Comparison of ENCODE assay signal across 26 cellular contexts in genomic region chr22:29458551-29458950, GRCh38. TPM values are rescaled to one million over a fixed set of nuclear protein-coding genes. Genes with fewer than 3 reads are reported as not detected.
"Had no signal": no experiment of that assay in that cellular context is flagged by ENCODE, and none has a peak within 500 bp of the region (broad histone marks: within the 10 kb centered on the region; RNA-seq: fewer than 3 reads in every experiment).

No MANE protein-coding gene starts in this region.

- H3K9me3 Mint-ChIP-seq: activated B cell treated with CpG ODN at 0.5 μM for 24 hours; activated CD8-positive, alpha-beta T cell treated with anti-CD3 and anti-CD28 coated beads for 36 hours; activated T-cell treated with anti-CD3 and anti-CD28 coated beads, Interleukin-2, amount 50 U/mL, for 4 hours; activated T-helper 17 cell treated with anti-CD3 and anti-CD28 coated beads, Interleukin-2, amount 50 U/mL, for 72 hours; dendritic cell treated with granulocyte-macrophage colony-stimulating factor and Interleukin-4, amounts not matched to agents 40 ng/mL and 50 ng/mL, for 4 days; immature natural killer cell; naive B cell; nephron progenitor cell had no signal

- H3K27ac Mint-ChIP-seq: activated B cell treated with CpG ODN at 0.5 μM for 24 hours; activated CD8-positive, alpha-beta T cell treated with anti-CD3 and anti-CD28 coated beads for 36 hours; activated T-helper 17 cell treated with anti-CD3 and anti-CD28 coated beads, Interleukin-2, amount 50 U/mL, for 72 hours; dendritic cell treated with granulocyte-macrophage colony-stimulating factor and Interleukin-4, amounts not matched to agents 40 ng/mL and 50 ng/mL, for 4 days; immature natural killer cell; naive B cell; nephron progenitor cell; progenitor cell of endocrine pancreas had no signal

- H3K27me3 ChIP-seq: breast epithelium, heart left ventricle, ovary, spleen, tibial nerve had no signal

- FAIRE-seq: kidney had no signal

- H3K4me3 Mint-ChIP-seq: activated B cell treated with CpG ODN at 0.5 μM for 24 hours; activated CD8-positive, alpha-beta T cell treated with anti-CD3 and anti-CD28 coated beads for 36 hours; activated T-cell treated with anti-CD3 and anti-CD28 coated beads, Interleukin-2, amount 50 U/mL, for 4 hours; activated T-helper 17 cell treated with anti-CD3 and anti-CD28 coated beads, Interleukin-2, amount 50 U/mL, for 72 hours; dendritic cell treated with granulocyte-macrophage colony-stimulating factor and Interleukin-4, amounts not matched to agents 40 ng/mL and 50 ng/mL, for 4 days; immature natural killer cell; naive B cell; nephron progenitor cell had no signal

- H3K4me3 ChIP-seq: breast epithelium, heart left ventricle, ovary, spleen, tibial nerve had no signal

- H3K27me3 Mint-ChIP-seq: activated B cell treated with CpG ODN at 0.5 μM for 24 hours; activated CD8-positive, alpha-beta T cell treated with anti-CD3 and anti-CD28 coated beads for 36 hours; activated T-helper 17 cell treated with anti-CD3 and anti-CD28 coated beads, Interleukin-2, amount 50 U/mL, for 72 hours; dendritic cell treated with granulocyte-macrophage colony-stimulating factor and Interleukin-4, amounts not matched to agents 40 ng/mL and 50 ng/mL, for 4 days; progenitor cell of endocrine pancreas had no signal

- H3K36me3 Mint-ChIP-seq: immature natural killer cell, naive B cell had no signal

- DNase-seq: activated B cell treated with CpG ODN at 0.5 μM for 24 hours; activated CD4-positive, alpha-beta T cell treated with anti-CD3 and anti-CD28 coated beads, Interleukin-2, amount 50 U/mL, for 1 hour; activated gamma-delta T cell treated with Interleukin-2 at 50 U/mL for 16 hours; activated naive CD4-positive, alpha-beta T cell treated with anti-CD3 and anti-CD28 coated beads, Interleukin-2, amount 50 U/mL, for 16 hours; activated T-cell treated with anti-CD3 and anti-CD28 coated beads, Interleukin-2, amount 50 U/mL, for 4 hours; central memory CD4-positive, alpha-beta T cell; heart left ventricle; immature natural killer cell; kidney; left colon; mammary epithelial cell; naive B cell; nephron progenitor cell; ovary; stimulated activated naive CD4-positive, alpha-beta T cell treated with Interleukin-2 at 50 U/mL for 16 hours had no signal

- H3K4me1 ChIP-seq: breast epithelium, heart left ventricle, spleen, tibial nerve had no signal

- H3K9me3 ChIP-seq: breast epithelium, heart left ventricle, ovary, spleen, tibial nerve had no signal

- H3K4me1 Mint-ChIP-seq: activated B cell treated with CpG ODN at 0.5 μM for 24 hours; activated T-helper 17 cell treated with anti-CD3 and anti-CD28 coated beads, Interleukin-2, amount 50 U/mL, for 72 hours; immature natural killer cell had no signal

- H3K36me3 ChIP-seq: breast epithelium, heart left ventricle, ovary, spleen, tibial nerve had no signal

- H3K27ac ChIP-seq: breast epithelium, heart left ventricle, ovary, spleen, tibial nerve had no signal

RNA-seq across cellular contexts. Expression of gene RFPL1, which starts 20.2 kb away (rescaled TPM):
- total RNA-seq: activated B cell treated with CpG ODN at 0.5 μM for 24 hours; activated CD8-positive, alpha-beta T cell treated with anti-CD3 and anti-CD28 coated beads for 36 hours; activated T-cell treated with anti-CD3 and anti-CD28 coated beads, Interleukin-2, amount 50 U/mL, for 4 hours; activated T-helper 17 cell treated with anti-CD3 and anti-CD28 coated beads, Interleukin-2, amount 50 U/mL, for 72 hours; breast epithelium; fibroblast of lung; heart left ventricle; kidney; left colon; mammary epithelial cell; ovary; renal cortical epithelial cell; temporal lobe; tibial nerve; urinary bladder had no signal
- polyA plus RNA-seq: fibroblast of lung, heart left ventricle, immature natural killer cell, mammary epithelial cell, ovary, urinary bladder had no signal
